In the genomic region with DNA sequence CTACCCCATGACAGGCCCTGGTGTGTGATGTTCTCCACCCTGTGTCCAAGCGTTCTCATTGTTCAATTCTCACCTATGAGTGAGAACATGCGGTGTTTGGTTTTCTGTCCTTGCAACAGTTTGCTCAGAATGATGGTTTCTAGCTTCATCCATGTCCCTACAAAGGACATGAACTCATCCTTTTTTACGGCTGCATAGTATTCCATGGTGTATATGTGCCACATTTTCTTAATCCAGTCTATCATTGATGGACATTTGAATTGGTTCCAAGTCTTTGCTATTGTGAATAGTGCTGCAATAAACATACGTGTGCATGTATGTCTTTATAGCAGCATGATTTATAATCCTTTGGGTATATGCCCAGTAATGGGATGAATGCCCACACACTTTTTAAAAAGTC, we compare ENCODE assay signal across 8 cellular contexts. TPM values are rescaled to one million over a fixed set of nuclear protein-coding genes. Genes with fewer than 3 reads are reported as not detected.
DNase-seq lines count a peak whose midpoint lies in the region; ATAC-seq, FAIRE-seq and TF ChIP-seq lines count a peak whose summit lies in the region.
"Not testable (repeated sequence)": the region's sequence is repeated elsewhere in the genome, so short reads cannot be mapped to it uniquely, and the experiment has no call there.

No MANE protein-coding gene starts in this region.

- H3K4me1 ChIP-seq in CD4-positive, CD25-positive, alpha-beta regulatory T cell (ENCODE audit: control insufficient read depth, insufficient read depth, low read length, poor library complexity, severe bottlenecking), result peaks cover 57% of the 10 kb centered on the region
- not testable (repeated sequence) for H3K4me1 ChIP-seq in IMR-90 (ENCODE audit: control insufficient read depth, insufficient read depth, low read length); GM12878 (ENCODE audit: control insufficient read depth, insufficient read depth, low read length); mesodermal cell (ENCODE audit: control insufficient read depth, insufficient read depth, low read length, poor library complexity, severe bottlenecking)
- peaks cover 4 to 47% (median 35%) of the 10 kb centered on the region in 5 donors for H3K4me1 ChIP-seq in subcutaneous abdominal adipose tissue (ENCODE audit: control insufficient read depth in 5 of 5, insufficient read depth in 5 of 5, low read length in 5 of 5)

- H2BK15ac ChIP-seq in IMR-90 (ENCODE audit: low read depth, low read length), result not testable (repeated sequence)

- not testable (repeated sequence) for BruUV-seq in IMR-90 (replicated peaks; lab: Mats Ljungman, UMichigan); GM12878 (replicated peaks; lab: Mats Ljungman, UMichigan)

- not testable (repeated sequence) for H3K27ac ChIP-seq in CD4-positive, CD25-positive, alpha-beta regulatory T cell (ENCODE audit: insufficient read depth, low read length, poor library complexity, severe bottlenecking); IMR-90 (ENCODE audit: insufficient read depth, low read length); GM12878 (ENCODE audit: control insufficient read depth, insufficient read depth); mesodermal cell (ENCODE audit: low read depth, low read length, severe bottlenecking)
- H3K27ac ChIP-seq in subcutaneous abdominal adipose tissue (ENCODE audit: low read depth, low read length), result peak overlapping the region; percentile 99

- POLR2A ChIA-PET in IMR-90 (lab: Charles Lee; ENCODE audit: unreplicated experiment), result not testable (repeated sequence)
- POLR2A ChIA-PET in activated CD4-positive, alpha-beta T cell treated with anti-CD3 and anti-CD28 coated beads for 36 hours (lab: Charles Lee), result interaction anchor here (0.6 to 0.7 kb wide), 2 partner anchors 20 to 219 kb away, joined by 3 to 5 read pairs; no protein-coding TSS in a partner anchor
- POLR2A ChIA-PET in GM12878 (lab: Charles Lee), result interaction anchor here (1.1 to 2.2 kb wide), 6 partner anchors 10 to 157 kb away, joined by 3 to 11 read pairs (median 3); no protein-coding TSS in a partner anchor

- not testable (repeated sequence) for H3K27ac Mint-ChIP-seq in CD4-positive, CD25-positive, alpha-beta regulatory T cell; activated T-helper 17 cell treated with anti-CD3 and anti-CD28 coated beads, Interleukin-2, amount 50 U/mL, for 72 hours
- peak overlapping the region; percentile 86 for H3K27ac Mint-ChIP-seq in activated CD4-positive, alpha-beta T cell treated with anti-CD3 and anti-CD28 coated beads for 36 hours

- dilution Hi-C loops in IMR-90 (cut with HindIII; ENCODE audit: low sequenced_read_pairs, unreplicated experiment), result not testable (repeated sequence)

- not testable (repeated sequence) for ATAC-seq in CD4-positive, CD25-positive, alpha-beta regulatory T cell (ENCODE audit: low read depth in 2 of 2); IMR-90 (ENCODE audit: low read depth); activated CD4-positive, alpha-beta T cell treated with anti-CD3 and anti-CD28 coated beads for 36 hours; activated T-helper 17 cell treated with anti-CD3 and anti-CD28 coated beads, Interleukin-2, amount 50 U/mL, for 72 hours (replicated peaks); GM12878

- H3K79me2 ChIP-seq in GM12878 (ENCODE audit: control insufficient read depth, insufficient read depth, low read length), result peaks cover 80% of the 10 kb centered on the region

- not testable (repeated sequence) for H3K56ac ChIP-seq in IMR-90 (ENCODE audit: extremely low read depth, insufficient read depth, low read length)

- H3K36me3 Mint-ChIP-seq in CD4-positive, CD25-positive, alpha-beta regulatory T cell, result peaks cover 19% of the 10 kb centered on the region
- peaks cover 55% of the 10 kb centered on the region for H3K36me3 Mint-ChIP-seq in activated CD4-positive, alpha-beta T cell treated with anti-CD3 and anti-CD28 coated beads for 36 hours (ENCODE audit: low read depth)
- peaks cover 83% of the 10 kb centered on the region for H3K36me3 Mint-ChIP-seq in activated T-helper 17 cell treated with anti-CD3 and anti-CD28 coated beads, Interleukin-2, amount 50 U/mL, for 72 hours (ENCODE audit: low read depth)

- TF ChIP-seq POLR2A in IMR-90 (IDR thresholded peaks at IDR 0.05; ENCODE audit: low read depth, low read length); GM12878 (IDR thresholded peaks at IDR 0.05; ENCODE audit: low read depth, low read length): not testable (repeated sequence)

- not testable (repeated sequence) for H3K9me3 Mint-ChIP-seq in CD4-positive, CD25-positive, alpha-beta regulatory T cell; activated CD4-positive, alpha-beta T cell treated with anti-CD3 and anti-CD28 coated beads for 36 hours (ENCODE audit: low read depth); activated T-helper 17 cell treated with anti-CD3 and anti-CD28 coated beads, Interleukin-2, amount 50 U/mL, for 72 hours

- not testable (repeated sequence) for H2BK120ac ChIP-seq in IMR-90 (ENCODE audit: low read depth, low read length)

- not testable (repeated sequence) for DNase-seq in CD4-positive, CD25-positive, alpha-beta regulatory T cell; IMR-90; activated CD4-positive, alpha-beta T cell treated with anti-CD3 and anti-CD28 coated beads for 36 hours; GM12878 (ENCODE audit: low read depth, low spot score); fibroblast of villous mesenchyme (ENCODE audit: low read depth)

- not testable (repeated sequence) for H2AFZ ChIP-seq in IMR-90 (replicated peaks; ENCODE audit: low read length, poor library complexity); GM12878 (ENCODE audit: control insufficient read depth, low read depth, low read length)

- WGBS in IMR-90 (ENCODE audit: extremely low coverage in 2 of 2, insufficient read length in 1 of 2), 2 experiments, result no CpG with 5 or more reads among the region's 4 CpGs
- 98% methylated on average over 3 of the region's 4 CpGs for WGBS in GM12878 (ENCODE audit: insufficient coverage, insufficient replicate concordance, low lambda C conversion rate, missing lambda C conversion rate)
- WGBS in mesodermal cell (ENCODE audit: insufficient coverage in 2 of 2), 2 experiments, result 100% methylated on average over 1 of the region's 4 CpGs; no CpG with 5 or more reads in 1 of the 2 experiments

- H3K14ac ChIP-seq in IMR-90 (replicated peaks; ENCODE audit: low read depth, low read length), result not testable (repeated sequence)

- not testable (repeated sequence) for H2BK5ac ChIP-seq in IMR-90 (ENCODE audit: low read depth, low read length, poor library complexity, severe bottlenecking)

- not testable (repeated sequence) for H3K9me1 ChIP-seq in IMR-90 (ENCODE audit: insufficient read depth, low read length)

- not testable (repeated sequence) for H2BK20ac ChIP-seq in IMR-90 (ENCODE audit: low read depth, low read length)

- H3K79me1 ChIP-seq in IMR-90 (ENCODE audit: low read depth in 1 of 2, low read length in 2 of 2), result peaks cover 1 to 35% of the 10 kb centered on the region in 2 experiments

- not testable (repeated sequence) for H2AK5ac ChIP-seq in IMR-90 (ENCODE audit: low read depth, low read length)

- H3K4me3 Mint-ChIP-seq in CD4-positive, CD25-positive, alpha-beta regulatory T cell, result peak overlapping the region; percentile 95 to 99 (median 99)
- H3K4me3 Mint-ChIP-seq in activated CD4-positive, alpha-beta T cell treated with anti-CD3 and anti-CD28 coated beads for 36 hours, result peak overlapping the region; percentile 86
- H3K4me3 Mint-ChIP-seq in activated T-helper 17 cell treated with anti-CD3 and anti-CD28 coated beads, Interleukin-2, amount 50 U/mL, for 72 hours, result peak overlapping the region; percentile 96

- not testable (repeated sequence) for TF ChIP-seq EP300 in GM12878 (IDR thresholded peaks at IDR 0.05; ENCODE audit: borderline replicate concordance in 1 of 2, control insufficient read depth in 1 of 2, low read depth in 2 of 2, low read length in 2 of 2)

- peak overlapping the region; percentile 97 for H3K4me3 ChIP-seq in CD4-positive, CD25-positive, alpha-beta regulatory T cell (ENCODE audit: low read depth, low read length)
- H3K4me3 ChIP-seq in IMR-90 (ENCODE audit: insufficient read depth, low read depth, low read length), result not testable (repeated sequence)
- H3K4me3 ChIP-seq in GM12878 (peak overlapping the region; percentile 93), fibroblast of villous mesenchyme (ENCODE audit: low read depth, low read length) (peak overlapping the region; percentile 68), mesodermal cell (ENCODE audit: extremely low read depth, insufficient read depth, low read length, poor library complexity, severe bottlenecking) (peak overlapping the region; percentile 86), subcutaneous abdominal adipose tissue (ENCODE audit: low read depth in 1 of 5, low read length in 5 of 5) (peak overlapping the region in 1 of 5 donors; percentile 74)

- CTCF ChIA-PET in IMR-90 (lab: Yijun Ruan, JAX), result interaction anchor here (0.6 kb wide), 1 partner anchor 54 kb away, joined by 3 read pairs; no protein-coding TSS in a partner anchor
- CTCF ChIA-PET in activated CD4-positive, alpha-beta T cell treated with anti-CD3 and anti-CD28 coated beads for 36 hours (lab: Charles Lee), result interaction anchor here (1.0 kb wide), 1 partner anchor 54 kb away, joined by 4 read pairs; no protein-coding TSS in a partner anchor
- CTCF ChIA-PET in GM12878 (lab: Yijun Ruan, JAX), result interaction anchor here (1.1 to 1.6 kb wide), 3 partner anchors 8 to 847 kb away, joined by 3 to 6 read pairs (median 3); no protein-coding TSS in a partner anchor

- TF ChIP-seq RAD21 in IMR-90 (IDR thresholded peaks at IDR 0.05; ENCODE audit: low read length); GM12878 (IDR thresholded peaks at IDR 0.05; ENCODE audit: insufficient read depth, low read depth, low read length): not testable (repeated sequence)

- H3K9me3 ChIP-seq in CD4-positive, CD25-positive, alpha-beta regulatory T cell (ENCODE audit: control insufficient read depth in 2 of 2, low read length in 2 of 2); IMR-90 (ENCODE audit: control insufficient read depth, insufficient read depth, low read length); GM12878 (replicated peaks; ENCODE audit: control insufficient read depth, insufficient read depth, low read length); mesodermal cell (ENCODE audit: control insufficient read depth, low read length); subcutaneous abdominal adipose tissue (ENCODE audit: control insufficient read depth in 5 of 5, low read length in 5 of 5): not testable (repeated sequence)

- SMC1A ChIA-PET in GM12878 (lab: Charles Lee; ENCODE audit: uncharacterized antibody, unreplicated experiment), result interaction anchor here (0.6 to 7.6 kb wide), 12 partner anchors 9 to 210 kb away, joined by 3 to 89 read pairs (median 6); no protein-coding TSS in a partner anchor

- not testable (repeated sequence) for H2AK9ac ChIP-seq in IMR-90 (replicated peaks; ENCODE audit: low read depth, low read length, poor library complexity)

- H3K27me3 Mint-ChIP-seq in CD4-positive, CD25-positive, alpha-beta regulatory T cell; activated CD4-positive, alpha-beta T cell treated with anti-CD3 and anti-CD28 coated beads for 36 hours; activated T-helper 17 cell treated with anti-CD3 and anti-CD28 coated beads, Interleukin-2, amount 50 U/mL, for 72 hours: not testable (repeated sequence)

- in situ Hi-C loops in IMR-90 (cut with MboI; ENCODE audit: low sequenced_read_pairs) (loop anchor here (5.0 kb wide), 1 partner anchor 206 kb away; no protein-coding TSS in a partner anchor), GM12878 (cut with MboI) (loop anchor here (5.0 to 10.0 kb wide), 3 partner anchors 66 to 1184 kb away; partner anchors contain the start of gene GPBP1)

- intact Hi-C loops in IMR-90 (cut with micrococcal nuclease), result loop anchor here (5.0 kb wide), 1 partner anchor 186 kb away; no protein-coding TSS in a partner anchor
- intact Hi-C loops in activated CD4-positive, alpha-beta T cell treated with anti-CD3 and anti-CD28 coated beads for 36 hours (cut with DNase I, micrococcal nuclease), result loop anchor here (5.0 to 10.0 kb wide), 5 partner anchors 156 to 1184 kb away; partner anchors contain the start of gene GPBP1 (in 1 of the 2)
- intact Hi-C loops in GM12878 (cut with micrococcal nuclease; ENCODE audit: unreplicated experiment), result not testable (repeated sequence)

- H3K36me3 ChIP-seq in CD4-positive, CD25-positive, alpha-beta regulatory T cell (ENCODE audit: control insufficient read depth, insufficient read depth, low read length), result peaks cover 10% of the 10 kb centered on the region
- H3K36me3 ChIP-seq in IMR-90 (ENCODE audit: control insufficient read depth, insufficient read depth, low read length); GM12878 (ENCODE audit: control insufficient read depth in 2 of 2, insufficient read depth in 2 of 2, low read length in 1 of 2); subcutaneous abdominal adipose tissue (ENCODE audit: control insufficient read depth in 5 of 5, insufficient read depth in 5 of 5, low read length in 5 of 5): not testable (repeated sequence)
- peaks cover 26% of the 10 kb centered on the region for H3K36me3 ChIP-seq in mesodermal cell (ENCODE audit: control insufficient read depth, insufficient read depth, low read length)

- peaks cover 41 to 81% (median 68%) of the 10 kb centered on the region in 4 donors for H3K4me1 Mint-ChIP-seq in CD4-positive, CD25-positive, alpha-beta regulatory T cell
- H3K4me1 Mint-ChIP-seq in activated CD4-positive, alpha-beta T cell treated with anti-CD3 and anti-CD28 coated beads for 36 hours, result peaks cover 69% of the 10 kb centered on the region
- H3K4me1 Mint-ChIP-seq in activated T-helper 17 cell treated with anti-CD3 and anti-CD28 coated beads, Interleukin-2, amount 50 U/mL, for 72 hours, result peaks cover 44% of the 10 kb centered on the region

- H3K9ac ChIP-seq in IMR-90 (ENCODE audit: low read depth, low read length); GM12878 (ENCODE audit: control insufficient read depth, insufficient read depth, low read length); subcutaneous abdominal adipose tissue (ENCODE audit: low read length in 5 of 5): not testable (repeated sequence)

- RAD21 ChIA-PET in GM12878 (lab: Charles Lee; ENCODE audit: unreplicated experiment), result interaction anchor here (0.9 to 11.5 kb wide), 7 partner anchors 10 to 211 kb away, joined by 3 to 77 read pairs (median 9); no protein-coding TSS in a partner anchor

- not testable (repeated sequence) for H3K4me2 ChIP-seq in IMR-90 (ENCODE audit: low read depth, low read length); GM12878 (ENCODE audit: control insufficient read depth, insufficient read depth)

- H4K5ac ChIP-seq in IMR-90 (ENCODE audit: low read depth, low read length), result not testable (repeated sequence)

- peak overlapping the region; percentile 59; the same call in 1 of the 2 replicates for H3K23ac ChIP-seq in IMR-90 (ENCODE audit: low read depth, low read length)

- not testable (repeated sequence) for H4K91ac ChIP-seq in IMR-90 (ENCODE audit: insufficient read depth, low read depth, low read length)

- H3K4ac ChIP-seq in IMR-90 (ENCODE audit: low read depth, low read length), result peak overlapping the region; percentile 13; the same call in 1 of the 2 replicates

- H3K27me3 ChIP-seq in CD4-positive, CD25-positive, alpha-beta regulatory T cell (ENCODE audit: control insufficient read depth, insufficient read depth, low read length); IMR-90 (ENCODE audit: control insufficient read depth, insufficient read depth, low read length); GM12878 (replicated peaks in 1 of 2; ENCODE audit: control insufficient read depth in 2 of 2, insufficient read depth in 2 of 2, low read length in 1 of 2); subcutaneous abdominal adipose tissue (ENCODE audit: control insufficient read depth in 5 of 5, insufficient read depth in 4 of 5, low read length in 5 of 5): not testable (repeated sequence)

- H4K20me1 ChIP-seq in IMR-90 (ENCODE audit: insufficient read depth, low read length), result peaks cover 62% of the 10 kb centered on the region
- H4K20me1 ChIP-seq in GM12878 (ENCODE audit: control insufficient read depth, insufficient read depth), result not testable (repeated sequence)

- not testable (repeated sequence) for FAIRE-seq in GM12878 (lab: Jason Lieb, UNC)

- H3K18ac ChIP-seq in IMR-90 (ENCODE audit: low read depth, low read length), result not testable (repeated sequence)

- H4K8ac ChIP-seq in IMR-90 (ENCODE audit: low read depth in 2 of 2, low read length in 2 of 2), result not testable (repeated sequence)

- not testable (repeated sequence) for TF ChIP-seq CTCF in IMR-90 (conservative IDR thresholded peaks at IDR 0.05; ENCODE audit: low read depth, low read length); GM12878 (IDR thresholded peaks at IDR 0.05 in 2 of 3, conservative IDR thresholded peaks at IDR 0.05 in 1 of 3; ENCODE audit: control insufficient read depth in 2 of 3, extremely low read depth in 1 of 3, insufficient read depth in 1 of 3, low read depth in 3 of 3, low read length in 3 of 3); fibroblast of villous mesenchyme (IDR thresholded peaks at IDR 0.05; ENCODE audit: insufficient read depth, low read depth, low read length)

RNA-seq across cellular contexts. Expression of gene IL6ST, which starts 3.9 kb away (rescaled TPM):
- 234 TPM for total RNA-seq in CD4-positive, CD25-positive, alpha-beta regulatory T cell
- polyA plus RNA-seq in CD4-positive, CD25-positive, alpha-beta regulatory T cell, result 10 to 100 TPM; 25.3 to 59.8 (median 45.8) TPM
- 506 and 533 TPM in 2 replicates for total RNA-seq in IMR-90 (2012; rRNA removed)
- 90.6 and 93.1 TPM in 2 replicates for polyA plus RNA-seq in IMR-90 (2012; rRNA removed)
- 8.4 and 8.7 TPM in 2 replicates for polyA plus RNA-seq in IMR-90 (2012; cell fraction: cytosol; rRNA removed)
- 3.7 and 44.6 TPM in 2 replicates for polyA plus RNA-seq in IMR-90 (2012; cell fraction: nucleus; rRNA removed; ENCODE audit: low replicate concordance)
- total RNA-seq in activated CD4-positive, alpha-beta T cell treated with anti-CD3 and anti-CD28 coated beads for 36 hours, result 10 to 100 TPM; 57.1 to 64.4 TPM
- total RNA-seq in activated T-helper 17 cell treated with anti-CD3 and anti-CD28 coated beads, Interleukin-2, amount 50 U/mL, for 72 hours, result 10 to 100 TPM; 28.1 to 66.8 TPM
- 246 and 249 TPM in 2 replicates for total RNA-seq in GM12878 (2013; cell fraction: nucleolus; rRNA removed)
- 10.6 and 10.7 TPM in 2 replicates for total RNA-seq in GM12878 (2014; rRNA removed)
- total RNA-seq in GM12878 (2014; rRNA removed; fragmentation: Illumina TruSeq; extraction: Trizol), result 17.2 and 20.9 TPM in 2 replicates
- 14.2 and 14.4 TPM in 2 replicates for total RNA-seq in GM12878 (2021)
- 2.6 TPM for polyA plus RNA-seq in GM12878 (2011; ENCODE audit: low read depth)
- 139 and 232 TPM in 2 replicates for polyA plus RNA-seq in GM12878 (2011; rRNA removed)
- 64.4 and 71.0 TPM in 2 replicates for polyA plus RNA-seq in GM12878 (2011; cell fraction: cytosol; rRNA removed)
- polyA plus RNA-seq in GM12878 (2011; cell fraction: nucleus; rRNA removed), result 91.8 and 137 TPM in 2 replicates
- polyA plus RNA-seq in GM12878 (2012), result 5.5 and 6.8 TPM in 2 replicates
- 9.1 and 12.9 TPM in 2 replicates for polyA plus RNA-seq in GM12878 (2014; fragmentation: Illumina TruSeq; extraction: Trizol)
- 1 to 10 TPM; 1.5 to 1.8 TPM for polyA plus RNA-seq in GM12878 (2014; fragmentation: Nextera tagmentation; extraction: Ambion mirVana)
- 4.8 and 5.1 TPM in 2 replicates for polyA plus RNA-seq in GM12878 (2014; rRNA removed)
- polyA plus RNA-seq in GM12878 (2016; fragmentation: Nextera tagmentation; extraction: Ambion mirVana), result 10 to 100 TPM; 13.0 to 13.8 TPM
- 311 and 430 TPM in 2 replicates for polyA minus RNA-seq in GM12878 (2011; rRNA and poly(A)+ RNA removed)
- 125 and 166 TPM in 2 replicates for polyA minus RNA-seq in GM12878 (2011; cell fraction: cytosol; rRNA and poly(A)+ RNA removed)
- 130 and 132 TPM in 2 replicates for polyA minus RNA-seq in GM12878 (2011; cell fraction: nucleus; rRNA and poly(A)+ RNA removed)
- total RNA-seq in fibroblast of villous mesenchyme, result 281 and 557 TPM in 2 replicates
- 142 TPM for polyA plus RNA-seq in mesodermal cell (2013, experiment 1 of 2)
- polyA plus RNA-seq in mesodermal cell (2013, experiment 2 of 2), result 179 TPM
